Comparison of ENCODE assay signal across 9 cellular contexts in the genomic region with DNA sequence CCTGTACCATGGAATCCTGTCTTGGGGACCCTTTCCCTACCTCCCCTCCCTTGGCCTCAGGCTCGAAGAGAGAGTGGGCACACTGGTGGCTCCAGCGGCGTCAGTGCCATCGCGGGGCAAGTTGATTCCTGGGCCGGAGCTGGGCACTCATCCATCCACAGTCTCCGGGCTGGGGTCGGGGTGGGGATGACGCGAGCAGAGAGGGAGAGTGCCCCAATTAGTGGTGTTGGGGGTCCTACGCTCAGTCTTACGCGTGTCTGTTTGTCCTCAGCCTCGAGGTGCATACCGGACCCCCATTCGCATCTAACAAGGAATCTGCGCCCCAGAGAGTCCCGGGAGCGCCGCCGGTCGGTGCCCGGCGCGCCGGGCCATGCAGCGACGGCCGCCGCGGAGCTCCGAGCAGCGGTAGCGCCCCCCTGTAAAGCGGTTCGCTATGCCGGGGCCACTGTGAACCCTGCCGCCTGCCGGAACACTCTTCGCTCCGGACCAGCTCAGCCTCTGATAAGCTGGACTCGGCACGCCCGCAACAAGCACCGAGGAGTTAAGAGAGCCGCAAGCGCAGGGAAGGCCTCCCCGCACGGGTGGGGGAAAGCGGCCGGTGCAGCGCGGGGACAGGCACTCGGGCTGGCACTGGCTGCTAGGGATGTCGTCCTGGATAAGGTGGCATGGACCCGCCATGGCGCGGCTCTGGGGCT. TPM values are rescaled to one million over a fixed set of nuclear protein-coding genes. Genes with fewer than 3 reads are reported as not detected.
DNase-seq lines count a peak whose midpoint lies in the region; ATAC-seq, FAIRE-seq and TF ChIP-seq lines count a peak whose summit lies in the region.
"Had no signal": no experiment of that assay in that cellular context is flagged by ENCODE, and none has a peak within 500 bp of the region (broad histone marks: within the 10 kb centered on the region; RNA-seq: fewer than 3 reads in every experiment).

No MANE protein-coding gene starts in this region.

- TF ChIP-seq RAD21 in GM12878 (IDR thresholded peaks at IDR 0.05; ENCODE audit: insufficient read depth, low read depth, low read length) = no peak

- H3K4me1 ChIP-seq in GM12878 (ENCODE audit: control insufficient read depth, insufficient read depth, low read length) (peaks cover 4% of the 10 kb centered on the region; the same call in 1 of the 2 replicates), stomach (peaks cover 31 to 38% (median 34%) of the 10 kb centered on the region in 4 donors)

- 13% methylated on average over 54 of the region's 58 CpGs for WGBS in GM12878 (ENCODE audit: insufficient coverage, insufficient replicate concordance, low lambda C conversion rate, missing lambda C conversion rate)
- 2 to 7% (median 3%) methylated on average over 10 to 58 of the region's 58 CpGs for WGBS in stomach, 5 donors

- intact Hi-C loops in GM12878 (cut with micrococcal nuclease; ENCODE audit: unreplicated experiment) (no loop called here), stomach (cut with DNase I; ENCODE audit: low total_unique reads) (no loop called here)

- no peak overlapping the region; the same call in 1 of the 2 replicates for H3K9ac ChIP-seq in GM12878 (ENCODE audit: control insufficient read depth, insufficient read depth, low read length)

- no peak for TF ChIP-seq EP300 in GM12878 (IDR thresholded peaks at IDR 0.05; ENCODE audit: borderline replicate concordance in 1 of 2, control insufficient read depth in 1 of 2, low read depth in 2 of 2, low read length in 2 of 2)
- TF ChIP-seq EP300 in stomach (IDR thresholded peaks at IDR 0.05) = no peak

- RAD21 ChIA-PET in GM12878 (lab: Charles Lee; ENCODE audit: unreplicated experiment) = interaction anchor here (1.9 kb wide), 1 partner anchor 110 kb away, joined by 5 read pairs; no protein-coding TSS in a partner anchor

- H2AFZ ChIP-seq in GM12878 (ENCODE audit: control insufficient read depth, low read depth, low read length) = peak overlapping the region; percentile 47

- H3K27ac ChIP-seq in GM12878 (ENCODE audit: control insufficient read depth, insufficient read depth) (no peak overlapping the region), stomach (peak overlapping the region in 3 of 5 donors; percentile 10 to 49 (median 20))

- peak overlapping the region; percentile 93 for H3K4me2 ChIP-seq in GM12878 (ENCODE audit: control insufficient read depth, insufficient read depth)

- H3K27me3 ChIP-seq in GM12878 (replicated peaks in 1 of 2; ENCODE audit: control insufficient read depth in 2 of 2, insufficient read depth in 2 of 2, low read length in 1 of 2) (peaks cover 5 to 11% of the 10 kb centered on the region in 2 experiments; a peak in 3 of 4 replicates), stomach (peaks cover 0 to 62% (median 44%) of the 10 kb centered on the region in 3 donors)

- no peak for TF ChIP-seq CTCF in GM12878 (IDR thresholded peaks at IDR 0.05 in 2 of 3, conservative IDR thresholded peaks at IDR 0.05 in 1 of 3; ENCODE audit: control insufficient read depth in 2 of 3, extremely low read depth in 1 of 3, insufficient read depth in 1 of 3, low read depth in 3 of 3, low read length in 3 of 3)
- no peak for TF ChIP-seq CTCF in stomach (IDR thresholded peaks at IDR 0.05)

- no peaks in the 10 kb centered on the region for H3K36me3 ChIP-seq in GM12878 (ENCODE audit: control insufficient read depth in 2 of 2, insufficient read depth in 2 of 2, low read length in 1 of 2)
- H3K36me3 ChIP-seq in stomach = no peaks in the 10 kb centered on the region

- CTCF ChIA-PET in GM12878 (lab: Yijun Ruan, JAX) = no interaction called here

- no peaks in the 10 kb centered on the region for H3K79me2 ChIP-seq in GM12878 (ENCODE audit: control insufficient read depth, insufficient read depth, low read length)

- H4K20me1 ChIP-seq in GM12878 (ENCODE audit: control insufficient read depth, insufficient read depth) = no peaks in the 10 kb centered on the region; the same call in 1 of the 2 replicates

- peak overlapping the region; percentile 13; the same call in 1 of the 2 replicates for H3K4me3 ChIP-seq in GM12878
- peak overlapping the region; percentile 38 to 52 (median 46) for H3K4me3 ChIP-seq in stomach

- in situ Hi-C loops in GM12878 (cut with MboI) = loop anchor here (10.0 kb wide), 2 partner anchors 275 to 595 kb away; no protein-coding TSS in a partner anchor

- no peaks in the 10 kb centered on the region for H3K9me3 ChIP-seq in GM12878 (replicated peaks; ENCODE audit: control insufficient read depth, insufficient read depth, low read length)
- no peaks in the 10 kb centered on the region for H3K9me3 ChIP-seq in stomach

- POLR2A ChIA-PET in GM12878 (lab: Charles Lee) = no interaction called here

- SMC1A ChIA-PET in GM12878 (lab: Charles Lee; ENCODE audit: uncharacterized antibody, unreplicated experiment) = interaction anchor here (1.0 to 1.8 kb wide), 2 partner anchors 24 to 110 kb away, joined by 3 to 4 read pairs; no protein-coding TSS in a partner anchor

- ATAC-seq in GM12878 = peak; percentile 30

- no peak for TF ChIP-seq POLR2A in GM12878 (IDR thresholded peaks at IDR 0.05; ENCODE audit: low read depth, low read length)
- TF ChIP-seq POLR2A in stomach (IDR thresholded peaks at IDR 0.05) = no peak

- DNase-seq in NCI-H146 (lab: John Stamatoyannopoulos, UW) (peak; percentile 11), NCI-H146 treated with DMSO at 0.1 percent for 48 hours (lab: John Stamatoyannopoulos, UW; ENCODE audit: unreplicated experiment) (no peak), GM12878 (ENCODE audit: low read depth, low spot score) (no peak), islet precursor cell (peak; percentile 64), stomach (no peak), T-helper 9 cell (no peak), mucosa of gallbladder (ENCODE audit: low spot score) (no peak), kidney glomerular epithelial cell (lab: John Stamatoyannopoulos, UW) (no peak)

- no peak for FAIRE-seq in GM12878 (lab: Jason Lieb, UNC)

- BruUV-seq in GM12878 (replicated peaks; lab: Mats Ljungman, UMichigan) = no TSS peak

TF ChIP-seq in GM12878, 131 proteins besides CTCF, POLR2A, EP300 and RAD21 (continues in another document):
- TF ChIP-seq SIX5 (IDR thresholded peaks at IDR 0.05; ENCODE audit: low read depth, low read length, severe bottlenecking) (no peak), KAT2A (conservative IDR thresholded peaks at IDR 0.05; ENCODE audit: control insufficient read depth, low read depth, low read length) (no peak), HDGF (IDR thresholded peaks at IDR 0.05) (no peak), SREBF1 (IDR thresholded peaks at IDR 0.05; ENCODE audit: low read length) (no peak), CREM (IDR thresholded peaks at IDR 0.05; ENCODE audit: low read depth) (no peak), POU2F2 (IDR thresholded peaks at IDR 0.05; ENCODE audit: borderline replicate concordance, low read depth, low read length) (no peak)
- TF ChIP-seq, protein P1, sequence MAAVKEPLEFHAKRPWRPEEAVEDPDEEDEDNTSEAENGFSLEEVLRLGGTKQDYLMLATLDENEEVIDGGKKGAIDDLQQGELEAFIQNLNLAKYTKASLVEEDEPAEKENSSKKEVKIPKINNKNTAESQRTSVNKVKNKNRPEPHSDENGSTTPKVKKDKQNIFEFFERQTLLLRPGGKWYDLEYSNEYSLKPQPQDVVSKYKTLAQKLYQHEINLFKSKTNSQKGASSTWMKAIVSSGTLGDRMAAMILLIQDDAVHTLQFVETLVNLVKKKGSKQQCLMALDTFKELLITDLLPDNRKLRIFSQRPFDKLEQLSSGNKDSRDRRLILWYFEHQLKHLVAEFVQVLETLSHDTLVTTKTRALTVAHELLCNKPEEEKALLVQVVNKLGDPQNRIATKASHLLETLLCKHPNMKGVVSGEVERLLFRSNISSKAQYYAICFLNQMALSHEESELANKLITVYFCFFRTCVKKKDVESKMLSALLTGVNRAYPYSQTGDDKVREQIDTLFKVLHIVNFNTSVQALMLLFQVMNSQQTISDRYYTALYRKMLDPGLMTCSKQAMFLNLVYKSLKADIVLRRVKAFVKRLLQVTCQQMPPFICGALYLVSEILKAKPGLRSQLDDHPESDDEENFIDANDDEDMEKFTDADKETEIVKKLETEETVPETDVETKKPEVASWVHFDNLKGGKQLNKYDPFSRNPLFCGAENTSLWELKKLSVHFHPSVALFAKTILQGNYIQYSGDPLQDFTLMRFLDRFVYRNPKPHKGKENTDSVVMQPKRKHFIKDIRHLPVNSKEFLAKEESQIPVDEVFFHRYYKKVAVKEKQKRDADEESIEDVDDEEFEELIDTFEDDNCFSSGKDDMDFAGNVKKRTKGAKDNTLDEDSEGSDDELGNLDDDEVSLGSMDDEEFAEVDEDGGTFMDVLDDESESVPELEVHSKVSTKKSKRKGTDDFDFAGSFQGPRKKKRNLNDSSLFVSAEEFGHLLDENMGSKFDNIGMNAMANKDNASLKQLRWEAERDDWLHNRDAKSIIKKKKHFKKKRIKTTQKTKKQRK (IDR thresholded peaks at IDR 0.05; ENCODE audit: low read depth, low read length) = no peak

RNA-seq across cellular contexts. Expression of a gene that starts 0.7 kb away (rescaled TPM):
- total RNA-seq in GM12878 (2013; cell fraction: nucleolus; rRNA removed) = 1.0 and 1.1 TPM in 2 replicates
- total RNA-seq in GM12878 (2014; rRNA removed) (0.45 and 0.76 TPM in 2 replicates), GM12878 (2014; rRNA removed; fragmentation: Illumina TruSeq; extraction: Trizol) (0.69 and 0.76 TPM in 2 replicates), GM12878 (2021) (0.51 and 0.59 TPM in 2 replicates), stomach (1 to 10 TPM; 1.4 to 8.8 (median 3.2) TPM), mucosa of gallbladder (33.2 TPM)
- polyA plus RNA-seq in GM12878 (2011; ENCODE audit: low read depth) = 0.52 TPM
- polyA plus RNA-seq in GM12878 (2011; rRNA removed) (4.6 TPM in 2 replicates), GM12878 (2014; fragmentation: Illumina TruSeq; extraction: Trizol) (1.0 TPM in 2 replicates), GM12878 (2014; fragmentation: Nextera tagmentation; extraction: Ambion mirVana) (under 1 TPM; 0.49 to 0.60 TPM), GM12878 (2014; rRNA removed) (0.42 and 0.48 TPM in 2 replicates), GM12878 (2016; fragmentation: Nextera tagmentation; extraction: Ambion mirVana) (under 1 TPM; 0.70 to 0.78 TPM), stomach (1 to 10 TPM in 1 of 3 donors, under 1 TPM in 2; 0.06 to 3.0 (median 0.15) TPM)
- polyA plus RNA-seq in GM12878 (2011; cell fraction: cytosol; rRNA removed) = 2.4 and 3.1 TPM in 2 replicates
- polyA plus RNA-seq in GM12878 (2011; cell fraction: nucleus; rRNA removed) = 3.5 and 3.6 TPM in 2 replicates
- 0.55 and 1.0 TPM in 2 replicates for polyA plus RNA-seq in GM12878 (2012)
- 4.7 and 5.9 TPM in 2 replicates for polyA minus RNA-seq in GM12878 (2011; rRNA and poly(A)+ RNA removed)
- 0.53 and 1.2 TPM in 2 replicates for polyA minus RNA-seq in GM12878 (2011; cell fraction: cytosol; rRNA and poly(A)+ RNA removed)
- polyA minus RNA-seq in GM12878 (2011; cell fraction: nucleus; rRNA and poly(A)+ RNA removed) = 4.0 and 5.7 TPM in 2 replicates
- polyA plus RNA-seq: AG04450 had no signal

Comparison
In these comparisons a context has a peak if more than half of its experiments do, and no peak if none do; other contexts are left out.
1. DNase-seq: peak in NCI-H146 (single experiment) and islet precursor cell (single experiment); none in NCI-H146 treated with DMSO at 0.1 percent for 48 hours (single experiment), GM12878 (single experiment), stomach (single experiment), T-helper 9 cell (single experiment), mucosa of gallbladder (single experiment) and kidney glomerular epithelial cell (single experiment).